ENCODE assay signal across 7 cellular contexts in the genomic region with DNA sequence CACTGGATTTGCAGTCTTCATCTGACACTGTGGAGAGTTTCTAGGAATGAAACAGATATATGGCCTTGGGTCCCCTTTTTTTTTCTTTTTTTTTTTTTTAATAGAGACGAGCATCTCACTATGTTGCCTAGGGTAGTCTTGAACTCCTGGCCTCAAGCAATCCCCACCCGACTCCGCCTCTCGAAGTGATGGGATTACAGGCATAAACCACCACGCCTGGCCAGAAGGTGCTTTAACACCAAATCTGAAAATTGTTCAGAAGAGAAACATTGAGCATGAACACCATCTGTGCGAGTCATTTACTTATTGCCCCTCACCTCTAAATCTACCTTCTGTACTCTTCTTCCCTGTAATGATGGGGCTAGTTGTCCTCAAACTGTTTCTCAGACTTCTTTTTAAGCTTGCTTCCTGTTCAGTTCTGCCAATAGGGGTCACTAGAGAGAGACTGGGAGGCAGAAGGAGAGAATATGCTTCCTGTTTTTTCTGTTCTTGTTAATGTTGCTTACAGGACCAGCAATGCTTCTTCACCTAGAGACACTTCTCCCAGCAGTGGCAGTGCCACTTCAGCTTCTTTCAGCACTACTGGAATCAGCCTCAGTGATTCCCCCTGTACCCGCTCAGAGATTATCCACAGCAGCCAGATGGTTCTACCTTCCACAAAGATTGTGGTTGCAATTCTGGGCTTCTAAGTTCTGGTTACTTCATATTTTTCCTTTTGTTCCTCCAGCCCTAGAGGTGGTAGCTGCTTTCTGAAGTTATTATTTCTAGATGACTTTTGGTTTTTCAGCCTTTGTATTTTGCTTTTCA. TPM values are rescaled to one million over a fixed set of nuclear protein-coding genes. Genes with fewer than 3 reads are reported as not detected.
A peak's percentile ranks its signal among the peaks of the same experiment; 100 is the strongest.
DNase-seq lines count a peak whose midpoint lies in the region; ATAC-seq, FAIRE-seq and TF ChIP-seq lines count a peak whose summit lies in the region.

No MANE protein-coding gene starts in this region.

- FAIRE-seq in RCC 7860 (lab: Jason Lieb, UNC): no peak

- peaks cover 12% of the 10 kb centered on the region for H3K36me3 Mint-ChIP-seq in HFFc6 (ENCODE audit: low read depth)
- H3K36me3 Mint-ChIP-seq in effector memory CD8-positive, alpha-beta T cell (ENCODE audit: insufficient read depth): no peaks in the 10 kb centered on the region

- no peak overlapping the region for H3K4me3 Mint-ChIP-seq in HFFc6
- H3K4me3 Mint-ChIP-seq in effector memory CD8-positive, alpha-beta T cell: no peak overlapping the region

- peak overlapping the region in 1 of 2 donors; percentile 35 for H3K9ac ChIP-seq in mucosa of rectum (ENCODE audit: low read depth in 1 of 2, low read length in 2 of 2)

- peaks cover 7% of the 10 kb centered on the region for H3K4me1 ChIP-seq in DOHH2 (ENCODE audit: control insufficient read depth, low read length)
- peaks cover 2 to 3% of the 10 kb centered on the region in 2 donors for H3K4me1 ChIP-seq in mucosa of rectum (ENCODE audit: control insufficient read depth in 2 of 2, insufficient read depth in 2 of 2, low read length in 2 of 2)

- no peak overlapping the region for H3K27ac ChIP-seq in DOHH2 (ENCODE audit: low read depth, low read length)
- H3K27ac ChIP-seq in mucosa of rectum (ENCODE audit: low read depth in 2 of 2, low read length in 2 of 2): peak overlapping the region; percentile 41 to 57

- peaks cover 5% of the 10 kb centered on the region; the same call in 1 of the 2 replicates for H3K36me3 ChIP-seq in DOHH2 (ENCODE audit: control insufficient read depth, low read length)
- H3K36me3 ChIP-seq in mucosa of rectum (ENCODE audit: control insufficient read depth in 2 of 2, insufficient read depth in 2 of 2, low read length in 2 of 2): no peaks in the 10 kb centered on the region

- H3K4me3 ChIP-seq in DOHH2 (ENCODE audit: low read length) (no peak overlapping the region), mucosa of rectum (ENCODE audit: low read length in 2 of 2) (no peak overlapping the region)

- H3K9me3 Mint-ChIP-seq in HFFc6: peaks cover 6% of the 10 kb centered on the region
- no peaks in the 10 kb centered on the region for H3K9me3 Mint-ChIP-seq in effector memory CD8-positive, alpha-beta T cell

- H3K4me2 ChIP-seq in DOHH2 (ENCODE audit: low read length): no peak overlapping the region; the same call in 1 of the 2 replicates

- peaks cover 40% of the 10 kb centered on the region for H3K4me1 Mint-ChIP-seq in HFFc6 (ENCODE audit: low read depth)
- H3K4me1 Mint-ChIP-seq in effector memory CD8-positive, alpha-beta T cell (ENCODE audit: low read depth in 2 of 2): peaks cover 5 to 11% of the 10 kb centered on the region in 2 donors

- ATAC-seq in effector memory CD8-positive, alpha-beta T cell (replicated peaks): peak; percentile 80
- ATAC-seq in HG03196 (IDR thresholded peaks at IDR 0.05; ENCODE audit: unreplicated experiment): no peak
- no peak for ATAC-seq in HG03135 (IDR thresholded peaks at IDR 0.05; ENCODE audit: unreplicated experiment)

- TF ChIP-seq CTCF in DOHH2 (IDR thresholded peaks at IDR 0.05; ENCODE audit: low read depth, low read length, poor library complexity, severe bottlenecking) (peak; percentile 87), HFFc6 (IDR thresholded peaks at IDR 0.05) (peak; percentile 88)

- H3K9me2 ChIP-seq in DOHH2 (replicated peaks; ENCODE audit: control insufficient read depth, low read length): no peaks in the 10 kb centered on the region; the same call in 1 of the 2 replicates

- no peaks in the 10 kb centered on the region for H4K20me1 ChIP-seq in DOHH2 (ENCODE audit: control insufficient read depth, insufficient read depth, low read depth, low read length)

- peaks cover 1% of the 10 kb centered on the region; the same call in 1 of the 2 replicates for H3K9me3 ChIP-seq in DOHH2 (ENCODE audit: control insufficient read depth, insufficient read depth, low read length)
- H3K9me3 ChIP-seq in mucosa of rectum (ENCODE audit: control insufficient read depth in 2 of 2, low read length in 2 of 2): no peaks in the 10 kb centered on the region

- no peaks in the 10 kb centered on the region for H3F3A ChIP-seq in DOHH2 (ENCODE audit: control insufficient read depth, insufficient read depth)

- peak; percentile 72 for DNase-seq in HFFc6
- DNase-seq in RCC 7860 (ENCODE audit: low spot score): peak; percentile 16
- DNase-seq in effector memory CD8-positive, alpha-beta T cell: peak; percentile 31 to 35 (median 32)

- H3K79me2 ChIP-seq in DOHH2 (ENCODE audit: control insufficient read depth, low read length): peaks cover 10% of the 10 kb centered on the region; the same call in 1 of the 2 replicates

- H3K27ac Mint-ChIP-seq in HFFc6: peak overlapping the region; percentile 55
- peak overlapping the region in 1 of 2 donors; percentile 17 for H3K27ac Mint-ChIP-seq in effector memory CD8-positive, alpha-beta T cell

- H3K27me3 ChIP-seq in DOHH2 (ENCODE audit: control insufficient read depth, low read length) (no peaks in the 10 kb centered on the region), mucosa of rectum (ENCODE audit: control insufficient read depth in 2 of 2, insufficient read depth in 2 of 2, low read length in 2 of 2) (no peaks in the 10 kb centered on the region)

- no peaks in the 10 kb centered on the region for H3K27me3 Mint-ChIP-seq in HFFc6 (ENCODE audit: insufficient read depth)
- H3K27me3 Mint-ChIP-seq in effector memory CD8-positive, alpha-beta T cell: no peaks in the 10 kb centered on the region

RNA-seq across cellular contexts. Expression of a gene that starts 20.8 kb away (rescaled TPM):
- 10 to 100 TPM; 24.0 to 29.0 (median 26.4) TPM for total RNA-seq in HFFc6 (2021; fragmentation: NEBNext Ultra II Directional; extraction: Animal tissue kit (Norgen Biotek cat#: 25700))

Comparison
In these comparisons a context has a peak if more than half of its experiments do, and no peak if none do; other contexts are left out.
1. DNase-seq: peak in every context shown above with its lines; median percentile 72 in HFFc6; 32 in effector memory CD8-positive, alpha-beta T cell; 16 in RCC 7860.